Comparison of ENCODE assay signal across 39 cellular contexts in genomic region chr3:87624860-87625259, GRCh38.
"Had no signal": no experiment of that assay in that cellular context is flagged by ENCODE, and none has a peak within 500 bp of the region (broad histone marks: within the 10 kb centered on the region; RNA-seq: fewer than 3 reads in every experiment).

No MANE protein-coding gene starts in this region.

- DNase-seq: activated effector memory CD4-positive, alpha-beta T cell treated with anti-CD3 and anti-CD28 coated beads, Interleukin-2, amount 50 U/mL, for 16 hours; activated effector memory CD4-positive, alpha-beta T cell treated with Interleukin-2 at 50 U/mL for 16 hours; activated gamma-delta T cell; activated gamma-delta T cell treated with Interleukin-2 at 50 U/mL for 16 hours; activated naive CD4-positive, alpha-beta T cell treated with anti-CD3 and anti-CD28 coated beads for 36 hours; activated naive CD4-positive, alpha-beta T cell treated with anti-CD3 and anti-CD28 coated beads, Interleukin-2, amount 10 ng/mL, durations not matched to agents 7 days and 5 days; activated naive CD4-positive, alpha-beta T cell treated with anti-CD3 and anti-CD28 coated beads, Interleukin-2, amount 50 U/mL, for 16 hours; activated naive CD4-positive, alpha-beta T cell treated with Interleukin-2 at 50 U/mL for 16 hours; activated naive CD8-positive, alpha-beta T cell treated with anti-CD3 and anti-CD28 coated beads for 36 hours; activated naive CD8-positive, alpha-beta T cell treated with anti-CD3 and anti-CD28 coated beads, Interleukin-2, amount 10 ng/mL, durations not matched to agents 7 days and 5 days; activated naive CD8-positive, alpha-beta T cell treated with anti-CD3 and anti-CD28 coated beads, Interleukin-2, amount 50 U/mL, for 24 hours; activated T-cell treated with anti-CD3 and anti-CD28 coated beads, Interleukin-2, amount 50 U/mL, for 1 hour; activated T-cell treated with anti-CD3 and anti-CD28 coated beads, Interleukin-2, amount 50 U/mL, for 24 hours; activated T-cell treated with anti-CD3 and anti-CD28 coated beads, Interleukin-2, amount 50 U/mL, for 4 hours; activated T-cell treated with anti-CD3 and anti-CD28 coated beads, Interleukin-2, amount 50 U/mL, for 48 hours; activated T-cell treated with anti-CD3 and anti-CD28 coated beads, Interleukin-2, amount 50 U/mL, for 72 hours; adrenal gland; amniotic stem cell; amygdala; anterior cingulate cortex; aorta; body of pancreas; brain microvascular endothelial cell; caudate nucleus; central memory CD4-positive, alpha-beta T cell; cerebellar nuclear complex had no signal

- H3K27ac ChIP-seq: adrenal gland, ascending aorta, body of pancreas, brain microvascular endothelial cell, breast epithelium, cardiac muscle cell had no signal

- H3K27me3 Mint-ChIP-seq: activated naive CD4-positive, alpha-beta T cell treated with anti-CD3 and anti-CD28 coated beads, Interleukin-2, amount 10 ng/mL, durations not matched to agents 7 days and 5 days; activated naive CD8-positive, alpha-beta T cell; activated naive CD8-positive, alpha-beta T cell treated with anti-CD3 and anti-CD28 coated beads for 36 hours; activated naive CD8-positive, alpha-beta T cell treated with anti-CD3 and anti-CD28 coated beads, Interleukin-2, amount 10 ng/mL, durations not matched to agents 7 days and 5 days; activated T-cell treated with anti-CD3 and anti-CD28 coated beads, Interleukin-2, amount 50 U/mL, for 24 hours; activated T-helper 17 cell treated with anti-CD3 and anti-CD28 coated beads, Interleukin-2, amount 50 U/mL, for 72 hours; brain; central memory CD8-positive, alpha-beta T cell had no signal

- H3K9me3 ChIP-seq: body of pancreas had no signal

- H3K4me1 Mint-ChIP-seq: activated naive CD4-positive, alpha-beta T cell treated with anti-CD3 and anti-CD28 coated beads, Interleukin-2, amount 10 ng/mL, durations not matched to agents 7 days and 5 days; activated naive CD4-positive, alpha-beta T cell treated with anti-CD3 and anti-CD28 coated beads, Interleukin-2, amount 50 U/mL, for 24 hours; activated naive CD8-positive, alpha-beta T cell treated with anti-CD3 and anti-CD28 coated beads for 36 hours; activated naive CD8-positive, alpha-beta T cell treated with anti-CD3 and anti-CD28 coated beads, Interleukin-2, amount 10 ng/mL, durations not matched to agents 7 days and 5 days; activated naive CD8-positive, alpha-beta T cell treated with anti-CD3 and anti-CD28 coated beads, Interleukin-2, amount 50 U/mL, for 24 hours; activated T-helper 17 cell treated with anti-CD3 and anti-CD28 coated beads, Interleukin-2, amount 50 U/mL, for 72 hours; brain; central memory CD8-positive, alpha-beta T cell had no signal

- ATAC-seq: activated naive CD4-positive, alpha-beta T cell treated with anti-CD3 and anti-CD28 coated beads, Interleukin-2, amount 50 U/mL, for 72 hours; activated naive CD8-positive, alpha-beta T cell treated with anti-CD3 and anti-CD28 coated beads, Interleukin-2, amount 50 U/mL, for 24 hours; activated T-cell treated with anti-CD3 and anti-CD28 coated beads, Interleukin-2, amount 50 U/mL, for 4 hours; activated T-cell treated with anti-CD3 and anti-CD28 coated beads, Interleukin-2, amount 50 U/mL, for 72 hours; activated T-helper 17 cell treated with anti-CD3 and anti-CD28 coated beads, Interleukin-2, amount 50 U/mL, for 72 hours; body of pancreas had no signal

- H3K4me3 Mint-ChIP-seq: activated naive CD4-positive, alpha-beta T cell treated with anti-CD3 and anti-CD28 coated beads for 36 hours; activated naive CD4-positive, alpha-beta T cell treated with anti-CD3 and anti-CD28 coated beads, Interleukin-2, amount 10 ng/mL, durations not matched to agents 7 days and 5 days; activated naive CD4-positive, alpha-beta T cell treated with anti-CD3 and anti-CD28 coated beads, Interleukin-2, amount 50 U/mL, for 24 hours; activated naive CD8-positive, alpha-beta T cell; activated naive CD8-positive, alpha-beta T cell treated with anti-CD3 and anti-CD28 coated beads for 36 hours; activated naive CD8-positive, alpha-beta T cell treated with anti-CD3 and anti-CD28 coated beads, Interleukin-2, amount 10 ng/mL, durations not matched to agents 7 days and 5 days; activated naive CD8-positive, alpha-beta T cell treated with anti-CD3 and anti-CD28 coated beads, Interleukin-2, amount 50 U/mL, for 24 hours; activated T-cell treated with anti-CD3 and anti-CD28 coated beads, Interleukin-2, amount 50 U/mL, for 24 hours; activated T-cell treated with anti-CD3 and anti-CD28 coated beads, Interleukin-2, amount 50 U/mL, for 4 hours; activated T-cell treated with anti-CD3 and anti-CD28 coated beads, Interleukin-2, amount 50 U/mL, for 72 hours; activated T-helper 1 cell treated with anti-CD3 and anti-CD28 coated beads, Interleukin-12 subunit alpha, Interleukin-12 subunit beta, Interleukin-2, Interleukin-4 antibody, amounts not matched to agents 30 ng/mL and 10 ng/mL and 1 ng/mL, durations not matched to agents 14 hours and 24 hours and 36 hours; activated T-helper 17 cell treated with anti-CD3 and anti-CD28 coated beads, Interleukin-2, amount 50 U/mL, for 72 hours; brain; central memory CD8-positive, alpha-beta T cell had no signal

- H3K36me3 Mint-ChIP-seq: activated naive CD4-positive, alpha-beta T cell treated with anti-CD3 and anti-CD28 coated beads, Interleukin-2, amount 10 ng/mL, durations not matched to agents 7 days and 5 days; activated naive CD4-positive, alpha-beta T cell treated with anti-CD3 and anti-CD28 coated beads, Interleukin-2, amount 50 U/mL, for 24 hours; activated naive CD4-positive, alpha-beta T cell treated with anti-CD3 and anti-CD28 coated beads, Interleukin-2, amount 50 U/mL, for 72 hours; activated naive CD8-positive, alpha-beta T cell; activated naive CD8-positive, alpha-beta T cell treated with anti-CD3 and anti-CD28 coated beads for 36 hours; activated naive CD8-positive, alpha-beta T cell treated with anti-CD3 and anti-CD28 coated beads, Interleukin-2, amount 10 ng/mL, durations not matched to agents 7 days and 5 days; brain had no signal

- H3K4me1 ChIP-seq: adrenal gland, ascending aorta, body of pancreas, breast epithelium had no signal

- H3K4me3 ChIP-seq: adrenal gland, ascending aorta, body of pancreas, breast epithelium, cardiac muscle cell had no signal

- FAIRE-seq: astrocyte, bronchial epithelial cell had no signal

- H3K9me3 Mint-ChIP-seq: activated naive CD8-positive, alpha-beta T cell treated with anti-CD3 and anti-CD28 coated beads, Interleukin-2, amount 10 ng/mL, durations not matched to agents 7 days and 5 days; activated naive CD8-positive, alpha-beta T cell treated with anti-CD3 and anti-CD28 coated beads, Interleukin-2, amount 50 U/mL, for 24 hours; activated T-cell treated with anti-CD3 and anti-CD28 coated beads, Interleukin-2, amount 50 U/mL, for 24 hours; activated T-cell treated with anti-CD3 and anti-CD28 coated beads, Interleukin-2, amount 50 U/mL, for 72 hours; activated T-helper 1 cell treated with anti-CD3 and anti-CD28 coated beads, Interleukin-12 subunit alpha, Interleukin-12 subunit beta, Interleukin-2, Interleukin-4 antibody, amounts not matched to agents 30 ng/mL and 10 ng/mL and 1 ng/mL, durations not matched to agents 14 hours and 24 hours and 36 hours; activated T-helper 17 cell treated with anti-CD3 and anti-CD28 coated beads, Interleukin-2, amount 50 U/mL, for 72 hours; activated T-helper 2 cell treated with anti-CD3 and anti-CD28 coated beads, Interferon-gamma antibody, Interleukin-2, Interleukin-4, amounts not matched to agents 10 μg/mL and 5 μg/mL and 100 μg/mL, durations not matched to agents 14 hours and 24 hours and 36 hours had no signal

- H3K27me3 ChIP-seq: adrenal gland, ascending aorta, body of pancreas, brain microvascular endothelial cell, breast epithelium, cardiac muscle cell had no signal

- H3K36me3 ChIP-seq: adrenal gland, ascending aorta, brain microvascular endothelial cell, breast epithelium, cardiac muscle cell had no signal

- H3K27ac Mint-ChIP-seq: activated naive CD4-positive, alpha-beta T cell treated with anti-CD3 and anti-CD28 coated beads for 36 hours; activated naive CD4-positive, alpha-beta T cell treated with anti-CD3 and anti-CD28 coated beads, Interleukin-2, amount 10 ng/mL, durations not matched to agents 7 days and 5 days; activated naive CD4-positive, alpha-beta T cell treated with anti-CD3 and anti-CD28 coated beads, Interleukin-2, amount 50 U/mL, for 24 hours; activated naive CD4-positive, alpha-beta T cell treated with anti-CD3 and anti-CD28 coated beads, Interleukin-2, amount 50 U/mL, for 72 hours; activated naive CD8-positive, alpha-beta T cell; activated naive CD8-positive, alpha-beta T cell treated with anti-CD3 and anti-CD28 coated beads for 36 hours; activated naive CD8-positive, alpha-beta T cell treated with anti-CD3 and anti-CD28 coated beads, Interleukin-2, amount 10 ng/mL, durations not matched to agents 7 days and 5 days; activated naive CD8-positive, alpha-beta T cell treated with anti-CD3 and anti-CD28 coated beads, Interleukin-2, amount 50 U/mL, for 24 hours; activated T-cell treated with anti-CD3 and anti-CD28 coated beads, Interleukin-2, amount 50 U/mL, for 24 hours; activated T-cell treated with anti-CD3 and anti-CD28 coated beads, Interleukin-2, amount 50 U/mL, for 72 hours; activated T-helper 1 cell treated with anti-CD3 and anti-CD28 coated beads, Interleukin-12 subunit alpha, Interleukin-12 subunit beta, Interleukin-2, Interleukin-4 antibody, amounts not matched to agents 30 ng/mL and 10 ng/mL and 1 ng/mL, durations not matched to agents 14 hours and 24 hours and 36 hours; activated T-helper 17 cell treated with anti-CD3 and anti-CD28 coated beads, Interleukin-2, amount 50 U/mL, for 72 hours; activated T-helper 2 cell treated with anti-CD3 and anti-CD28 coated beads, Interferon-gamma antibody, Interleukin-2, Interleukin-4, amounts not matched to agents 10 μg/mL and 5 μg/mL and 100 μg/mL, durations not matched to agents 14 hours and 24 hours and 36 hours; brain had no signal
